2 cellular contexts compared by ENCODE assay signal in the genomic region with DNA sequence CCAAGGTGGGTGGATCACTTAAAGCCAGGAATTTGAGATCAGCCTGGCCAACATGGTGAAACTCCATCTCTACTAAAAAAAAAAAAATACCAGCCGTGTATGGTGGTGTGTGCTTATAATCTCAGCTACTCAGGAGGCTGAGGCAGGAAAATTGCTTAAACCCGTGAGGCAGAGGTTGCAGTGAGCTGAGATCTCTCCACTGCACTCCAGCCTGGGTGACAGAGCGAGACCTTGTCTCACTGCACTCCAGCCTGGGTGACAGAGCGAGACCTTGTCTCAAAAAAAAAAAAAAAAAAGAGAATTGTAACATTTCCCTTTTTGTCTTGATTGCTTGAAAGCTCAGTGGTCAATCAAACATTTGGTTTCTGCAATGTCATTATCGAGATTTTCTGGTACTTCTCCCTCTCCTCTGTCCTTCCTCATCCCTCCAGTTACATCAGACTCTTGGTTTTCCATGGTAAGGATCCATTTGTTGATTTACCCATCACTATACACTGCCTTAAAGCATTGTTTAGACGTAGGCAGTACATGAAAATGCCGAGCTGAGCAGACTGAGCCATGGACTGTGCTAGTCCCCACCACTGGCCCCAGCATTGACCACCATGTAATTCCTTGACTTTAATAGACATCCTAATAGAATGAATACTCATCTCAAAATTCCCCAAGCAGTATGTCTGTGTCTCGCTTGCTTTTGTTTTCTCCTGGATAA.
TF ChIP-seq lines count a peak whose summit lies in the region.

No MANE protein-coding gene starts in this region.

TF ChIP-seq in HepG2, 621 proteins besides CTCF, POLR2A, EP300 and RAD21:
- no peak for TF ChIP-seq HOXA9 (CRISPR knock-in tag; IDR thresholded peaks at IDR 0.05; ENCODE audit: borderline replicate concordance)
- no peak for TF ChIP-seq ZIK1 (CRISPR knock-in tag; IDR thresholded peaks at IDR 0.05; ENCODE audit: borderline replicate concordance, low read depth)
- no peak for TF ChIP-seq MAFG (CRISPR knock-in tag; IDR thresholded peaks at IDR 0.05)
- no peak for TF ChIP-seq SAFB2 (CRISPR knock-in tag; IDR thresholded peaks at IDR 0.05; ENCODE audit: borderline replicate concordance, low read depth)
- TF ChIP-seq GMEB1 (CRISPR knock-in tag; IDR thresholded peaks at IDR 0.05; ENCODE audit: borderline replicate concordance): no peak
- no peak for TF ChIP-seq IKZF4 (CRISPR knock-in tag; IDR thresholded peaks at IDR 0.05; ENCODE audit: borderline replicate concordance, low read depth, not compliant biosample characterization)
- TF ChIP-seq RFX1 (IDR thresholded peaks at IDR 0.05): no peak
- TF ChIP-seq TEAD2 (CRISPR knock-in tag; IDR thresholded peaks at IDR 0.05): no peak
- TF ChIP-seq ZSCAN5A (CRISPR knock-in tag; IDR thresholded peaks at IDR 0.05; ENCODE audit: borderline replicate concordance): no peak
- TF ChIP-seq CBX1 (IDR thresholded peaks at IDR 0.05; ENCODE audit: low read depth): no peak
- TF ChIP-seq ZNF510 (CRISPR knock-in tag; IDR thresholded peaks at IDR 0.05; ENCODE audit: low read depth): no peak
- no peak for TF ChIP-seq MTF1 (CRISPR knock-in tag; IDR thresholded peaks at IDR 0.05)
- TF ChIP-seq ZSCAN31 (CRISPR knock-in tag; IDR thresholded peaks at IDR 0.05; ENCODE audit: low read depth): no peak
- no peak for TF ChIP-seq ZNF580 (CRISPR knock-in tag; IDR thresholded peaks at IDR 0.05; ENCODE audit: borderline replicate concordance, low read depth)
- TF ChIP-seq, protein P1, sequence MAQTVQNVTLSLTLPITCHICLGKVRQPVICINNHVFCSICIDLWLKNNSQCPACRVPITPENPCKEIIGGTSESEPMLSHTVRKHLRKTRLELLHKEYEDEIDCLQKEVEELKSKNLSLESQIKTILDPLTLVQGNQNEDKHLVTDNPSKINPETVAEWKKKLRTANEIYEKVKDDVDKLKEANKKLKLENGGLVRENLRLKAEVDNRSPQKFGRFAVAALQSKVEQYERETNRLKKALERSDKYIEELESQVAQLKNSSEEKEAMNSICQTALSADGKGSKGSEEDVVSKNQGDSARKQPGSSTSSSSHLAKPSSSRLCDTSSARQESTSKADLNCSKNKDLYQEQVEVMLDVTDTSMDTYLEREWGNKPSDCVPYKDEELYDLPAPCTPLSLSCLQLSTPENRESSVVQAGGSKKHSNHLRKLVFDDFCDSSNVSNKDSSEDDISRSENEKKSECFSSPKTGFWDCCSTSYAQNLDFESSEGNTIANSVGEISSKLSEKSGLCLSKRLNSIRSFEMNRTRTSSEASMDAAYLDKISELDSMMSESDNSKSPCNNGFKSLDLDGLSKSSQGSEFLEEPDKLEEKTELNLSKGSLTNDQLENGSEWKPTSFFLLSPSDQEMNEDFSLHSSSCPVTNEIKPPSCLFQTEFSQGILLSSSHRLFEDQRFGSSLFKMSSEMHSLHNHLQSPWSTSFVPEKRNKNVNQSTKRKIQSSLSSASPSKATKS (CRISPR knock-in tag; IDR thresholded peaks at IDR 0.05): no peak
- no peak for TF ChIP-seq KDM6A (CRISPR knock-in tag; IDR thresholded peaks at IDR 0.05; ENCODE audit: low read depth)
- no peak for TF ChIP-seq ZC3H4 (CRISPR knock-in tag; IDR thresholded peaks at IDR 0.05; ENCODE audit: borderline replicate concordance)
- no peak for TF ChIP-seq ZNF776 (CRISPR knock-in tag; IDR thresholded peaks at IDR 0.05)
- no peak for TF ChIP-seq ZNF235 (CRISPR knock-in tag; IDR thresholded peaks at IDR 0.05; ENCODE audit: borderline replicate concordance)
- no peak for TF ChIP-seq ZNF263 (CRISPR knock-in tag; IDR thresholded peaks at IDR 0.05)

TF ChIP-seq in K562, 482 proteins besides CTCF, POLR2A, EP300 and RAD21:
- no peak for TF ChIP-seq ZNF717 (CRISPR knock-in tag; IDR thresholded peaks at IDR 0.05)
TF ChIP-seq in K562: peak in this region for 0.
